Comparison of ENCODE assay signal across 27 cellular contexts in genomic region chr14:22124071-22124613, GRCh38.
DNase-seq lines count a peak whose midpoint lies in the region; ATAC-seq and TF ChIP-seq lines count a peak whose summit lies in the region.
"Had no signal": no experiment of that assay in that cellular context is flagged by ENCODE, and none has a peak within 500 bp of the region (broad histone marks: within the 10 kb centered on the region; RNA-seq: fewer than 3 reads in every experiment).

No MANE protein-coding gene starts in this region.

- POLR2A ChIA-PET in CD8-positive, alpha-beta T cell (lab: Charles Lee) = no interaction called here
- POLR2A ChIA-PET in activated CD4-positive, alpha-beta memory T cell treated with anti-CD3 and anti-CD28 coated beads, Interleukin-2, amount 10 ng/mL, durations not matched to agents 7 days and 5 days (lab: Charles Lee) = interaction anchor here (1.2 to 2.5 kb wide), 6 partner anchors 8 to 446 kb away, joined by 3 to 8 read pairs (median 4); no protein-coding TSS in a partner anchor

- TF ChIP-seq EP300 in ovary (IDR thresholded peaks at IDR 0.05) = no peak

- H3K36me3 Mint-ChIP-seq in activated CD8-positive, alpha-beta memory T cell treated with anti-CD3 and anti-CD28 coated beads, Interleukin-2, amount 10 ng/mL, durations not matched to agents 7 days and 5 days = no peaks in the 10 kb centered on the region
- no peaks in the 10 kb centered on the region for H3K36me3 Mint-ChIP-seq in CD8-positive, alpha-beta T cell
- peaks cover 3% of the 10 kb centered on the region for H3K36me3 Mint-ChIP-seq in activated CD4-positive, alpha-beta memory T cell treated with anti-CD3 and anti-CD28 coated beads, Interleukin-2, amount 10 ng/mL, durations not matched to agents 7 days and 5 days (ENCODE audit: low read depth)
- H3K36me3 Mint-ChIP-seq: memory B cell, neural progenitor cell, type B pancreatic cell had no signal

- no peaks in the 10 kb centered on the region for H3K27me3 ChIP-seq in CD8-positive, alpha-beta T cell (ENCODE audit: insufficient read depth, low read length)
- no peaks in the 10 kb centered on the region for H3K27me3 ChIP-seq in effector memory CD4-positive, alpha-beta T cell (replicated peaks; ENCODE audit: control insufficient read depth, insufficient read depth, low read length, poor library complexity, severe bottlenecking)
- H3K27me3 ChIP-seq in ovary = no peaks in the 10 kb centered on the region
- H3K27me3 ChIP-seq: hepatocyte, right atrium auricular region had no signal

- CTCF ChIA-PET in activated CD8-positive, alpha-beta memory T cell treated with anti-CD3 and anti-CD28 coated beads, Interleukin-2, amount 10 ng/mL, durations not matched to agents 7 days and 5 days (lab: Charles Lee) = no interaction called here
- CTCF ChIA-PET in CD8-positive, alpha-beta T cell (lab: Charles Lee) = interaction anchor here (1.2 to 2.9 kb wide), 2 partner anchors 22 to 446 kb away, joined by 4 to 15 read pairs; no protein-coding TSS in a partner anchor
- CTCF ChIA-PET in activated CD4-positive, alpha-beta memory T cell treated with anti-CD3 and anti-CD28 coated beads, Interleukin-2, amount 10 ng/mL, durations not matched to agents 7 days and 5 days (lab: Charles Lee) = interaction anchor here (1.0 to 3.1 kb wide), 3 partner anchors 10 to 446 kb away, joined by 3 to 15 read pairs (median 4); no protein-coding TSS in a partner anchor

- no peak for TF ChIP-seq POLR2A in ovary (IDR thresholded peaks at IDR 0.05)

- TF ChIP-seq CTCF in CD8-positive, alpha-beta T cell (IDR thresholded peaks at IDR 0.05) = no peak
- TF ChIP-seq CTCF in coronary artery (IDR thresholded peaks at IDR 0.05) = no peak
- TF ChIP-seq CTCF in ovary (IDR thresholded peaks at IDR 0.05) = no peak

- H3K4me3 Mint-ChIP-seq in activated CD8-positive, alpha-beta memory T cell treated with anti-CD3 and anti-CD28 coated beads, Interleukin-2, amount 10 ng/mL, durations not matched to agents 7 days and 5 days = peak overlapping the region; percentile 78
- peak overlapping the region; percentile 79 for H3K4me3 Mint-ChIP-seq in CD8-positive, alpha-beta T cell
- peak overlapping the region; percentile 80 for H3K4me3 Mint-ChIP-seq in activated CD4-positive, alpha-beta memory T cell treated with anti-CD3 and anti-CD28 coated beads, Interleukin-2, amount 10 ng/mL, durations not matched to agents 7 days and 5 days
- H3K4me3 Mint-ChIP-seq: B cell, memory B cell, neural progenitor cell, type B pancreatic cell had no signal

- H3K9me3 ChIP-seq in CD8-positive, alpha-beta T cell (ENCODE audit: low read length) = no peaks in the 10 kb centered on the region
- no peaks in the 10 kb centered on the region for H3K9me3 ChIP-seq in effector memory CD4-positive, alpha-beta T cell (ENCODE audit: control insufficient read depth, low read length)
- no peaks in the 10 kb centered on the region for H3K9me3 ChIP-seq in ovary
- H3K9me3 ChIP-seq: Caco-2, right atrium auricular region had no signal

- WGBS in ovary, 3 donors = 82 to 90% (median 87%) methylated on average over 8 of the region's 8 CpGs

- no peaks in the 10 kb centered on the region for H3K9me3 Mint-ChIP-seq in activated CD8-positive, alpha-beta memory T cell treated with anti-CD3 and anti-CD28 coated beads, Interleukin-2, amount 10 ng/mL, durations not matched to agents 7 days and 5 days (ENCODE audit: low read depth)
- H3K9me3 Mint-ChIP-seq in CD8-positive, alpha-beta T cell = no peaks in the 10 kb centered on the region
- H3K9me3 Mint-ChIP-seq in activated CD4-positive, alpha-beta memory T cell treated with anti-CD3 and anti-CD28 coated beads, Interleukin-2, amount 10 ng/mL, durations not matched to agents 7 days and 5 days = no peaks in the 10 kb centered on the region
- H3K9me3 Mint-ChIP-seq: type B pancreatic cell had no signal

- H3K4me1 Mint-ChIP-seq in activated CD8-positive, alpha-beta memory T cell treated with anti-CD3 and anti-CD28 coated beads, Interleukin-2, amount 10 ng/mL, durations not matched to agents 7 days and 5 days = peaks cover 10% of the 10 kb centered on the region
- H3K4me1 Mint-ChIP-seq in CD8-positive, alpha-beta T cell (ENCODE audit: low read depth) = peaks cover 19% of the 10 kb centered on the region
- H3K4me1 Mint-ChIP-seq in activated CD4-positive, alpha-beta memory T cell treated with anti-CD3 and anti-CD28 coated beads, Interleukin-2, amount 10 ng/mL, durations not matched to agents 7 days and 5 days = peaks cover 22% of the 10 kb centered on the region
- H3K4me1 Mint-ChIP-seq: neural progenitor cell had no signal

- intact Hi-C loops in CD8-positive, alpha-beta T cell (cut with DNase I, micrococcal nuclease) = loop anchor here in 1 of 2 experiments (5.0 kb wide), 1 partner anchor 38 kb away; no protein-coding TSS in a partner anchor
- intact Hi-C loops in ovary (cut with DNase I) = no loop called here

- H3K4me3 ChIP-seq in CD8-positive, alpha-beta T cell (ENCODE audit: low read depth, low read length) = no peak overlapping the region
- peak overlapping the region; percentile 17 for H3K4me3 ChIP-seq in effector memory CD4-positive, alpha-beta T cell (ENCODE audit: insufficient read depth, low read depth, low read length, poor library complexity, severe bottlenecking)
- no peak overlapping the region for H3K4me3 ChIP-seq in coronary artery
- H3K4me3 ChIP-seq in ovary = no peak overlapping the region
- H3K4me3 ChIP-seq: hepatocyte, neural progenitor cell, PC-9, right atrium auricular region had no signal

- H3K36me3 ChIP-seq in CD8-positive, alpha-beta T cell (ENCODE audit: insufficient read depth, low read length) = no peaks in the 10 kb centered on the region
- no peaks in the 10 kb centered on the region for H3K36me3 ChIP-seq in effector memory CD4-positive, alpha-beta T cell (ENCODE audit: control insufficient read depth, insufficient read depth, low read length)
- no peaks in the 10 kb centered on the region for H3K36me3 ChIP-seq in ovary
- H3K36me3 ChIP-seq: neural progenitor cell, right atrium auricular region had no signal

- no peaks in the 10 kb centered on the region for H3K27me3 Mint-ChIP-seq in activated CD8-positive, alpha-beta memory T cell treated with anti-CD3 and anti-CD28 coated beads, Interleukin-2, amount 10 ng/mL, durations not matched to agents 7 days and 5 days
- H3K27me3 Mint-ChIP-seq in CD8-positive, alpha-beta T cell (ENCODE audit: low read depth) = no peaks in the 10 kb centered on the region
- H3K27me3 Mint-ChIP-seq in activated CD4-positive, alpha-beta memory T cell treated with anti-CD3 and anti-CD28 coated beads, Interleukin-2, amount 10 ng/mL, durations not matched to agents 7 days and 5 days = no peaks in the 10 kb centered on the region
- H3K27me3 Mint-ChIP-seq: type B pancreatic cell had no signal

- peak overlapping the region; percentile 77 for H3K27ac Mint-ChIP-seq in activated CD8-positive, alpha-beta memory T cell treated with anti-CD3 and anti-CD28 coated beads, Interleukin-2, amount 10 ng/mL, durations not matched to agents 7 days and 5 days
- H3K27ac Mint-ChIP-seq in CD8-positive, alpha-beta T cell = peak overlapping the region; percentile 93
- H3K27ac Mint-ChIP-seq in activated CD4-positive, alpha-beta memory T cell treated with anti-CD3 and anti-CD28 coated beads, Interleukin-2, amount 10 ng/mL, durations not matched to agents 7 days and 5 days = peak overlapping the region; percentile 82
- H3K27ac Mint-ChIP-seq: B cell, memory B cell, neural progenitor cell, type B pancreatic cell had no signal

- no peaks in the 10 kb centered on the region for H3K4me1 ChIP-seq in CD8-positive, alpha-beta T cell (ENCODE audit: insufficient read depth, low read length)
- H3K4me1 ChIP-seq in effector memory CD4-positive, alpha-beta T cell (ENCODE audit: control insufficient read depth, insufficient read depth, low read length, poor library complexity, severe bottlenecking) = no peaks in the 10 kb centered on the region
- no peaks in the 10 kb centered on the region for H3K4me1 ChIP-seq in ovary (ENCODE audit: insufficient read depth)
- H3K4me1 ChIP-seq: Caco-2, neural progenitor cell, right atrium auricular region had no signal

- no peak overlapping the region for H3K27ac ChIP-seq in CD8-positive, alpha-beta T cell (ENCODE audit: low read depth, low read length)
- peak overlapping the region; percentile 53 for H3K27ac ChIP-seq in effector memory CD4-positive, alpha-beta T cell (ENCODE audit: insufficient read depth, low read length, poor library complexity, severe bottlenecking)
- H3K27ac ChIP-seq in coronary artery = no peak overlapping the region
- no peak overlapping the region for H3K27ac ChIP-seq in ovary
- H3K27ac ChIP-seq: hepatocyte, neural progenitor cell, PC-9, right atrium auricular region had no signal

- no peak for ATAC-seq in activated CD8-positive, alpha-beta memory T cell treated with anti-CD3 and anti-CD28 coated beads, Interleukin-2, amount 10 ng/mL, durations not matched to agents 7 days and 5 days
- peak; percentile 44 for ATAC-seq in CD8-positive, alpha-beta T cell
- no peak for ATAC-seq in HG02763 (IDR thresholded peaks at IDR 0.05; ENCODE audit: unreplicated experiment)

- no peak for DNase-seq in activated CD8-positive, alpha-beta memory T cell treated with anti-CD3 and anti-CD28 coated beads, Interleukin-2, amount 10 ng/mL, durations not matched to agents 7 days and 5 days
- no peak for DNase-seq in activated CD8-positive, alpha-beta memory T cell treated with anti-CD3 and anti-CD28 coated beads, Interleukin-2, amount 50 U/mL, for 4 hours
- no peak for DNase-seq in CD8-positive, alpha-beta T cell
- no peak for DNase-seq in activated CD4-positive, alpha-beta memory T cell treated with anti-CD3 and anti-CD28 coated beads, Interleukin-2, amount 10 ng/mL, durations not matched to agents 7 days and 5 days
- DNase-seq in effector memory CD4-positive, alpha-beta T cell = no peak
- DNase-seq in coronary artery (ENCODE audit: low spot score) = no peak
- DNase-seq in ovary = no peak
- DNase-seq: activated CD4-positive, CD25-positive, alpha-beta regulatory T cell treated with anti-CD3 and anti-CD28 coated beads, Interleukin-2, amount 50 U/mL, for 72 hours; Caco-2; central memory CD4-positive, alpha-beta T cell; GDM1; H7; IMR-90; left colon; NCI-H1092; NCI-H187 treated with DMSO at 0.1 percent for 48 hours; NCI-H524 treated with DMSO at 0.1 percent for 48 hours; PC-9; SHP77 treated with DMSO at 0.1 percent for 48 hours; stimulated activated CD4-positive, alpha-beta T cell treated with anti-CD3 and anti-CD28 coated beads, Interleukin-2, amount 100 ng/mL, for 24 hours had no signal
